Comparison of ENCODE assay signal across 11 cellular contexts in the genomic region with DNA sequence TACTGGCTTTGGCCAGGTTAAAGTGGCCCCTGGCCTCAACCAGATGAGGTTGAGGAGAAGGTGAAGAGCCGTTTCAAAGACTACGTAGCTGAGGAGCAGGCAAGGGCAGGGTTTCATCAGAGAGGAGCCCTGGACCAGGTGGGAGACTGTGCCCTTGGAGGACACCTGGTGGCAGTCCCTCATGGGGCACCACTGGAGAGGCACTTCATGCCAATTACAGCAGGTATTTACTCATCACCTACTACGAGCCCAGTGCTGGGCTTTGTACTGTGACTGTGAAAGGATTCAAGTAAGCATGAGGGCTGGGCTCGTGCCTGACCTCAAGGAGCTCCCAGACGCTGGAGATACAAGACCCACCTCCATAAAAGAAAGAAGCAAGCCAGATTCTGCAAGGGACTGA. TPM values are rescaled to one million over a fixed set of nuclear protein-coding genes. Genes with fewer than 3 reads are reported as not detected.
A peak's percentile ranks its signal among the peaks of the same experiment; 100 is the strongest.
DNase-seq lines count a peak whose midpoint lies in the region; ATAC-seq, FAIRE-seq and TF ChIP-seq lines count a peak whose summit lies in the region.
"Had no signal": no experiment of that assay in that cellular context is flagged by ENCODE, and none has a peak within 500 bp of the region (broad histone marks: within the 10 kb centered on the region; RNA-seq: fewer than 3 reads in every experiment).

No MANE protein-coding gene starts in this region.

- H2BK120ac ChIP-seq in H1 (replicated peaks; ENCODE audit: low read depth, low read length), result no peak overlapping the region

- H3K79me1 ChIP-seq in H1 (ENCODE audit: low read depth, low read length), result no peaks in the 10 kb centered on the region

- no peak overlapping the region for H2BK12ac ChIP-seq in H1 (ENCODE audit: low read depth, low read length)

- H3K4me3 ChIP-seq in SK-N-SH (ENCODE audit: low read depth in 2 of 2, low read length in 1 of 2) (no peak overlapping the region), H1 (ENCODE audit: extremely low read depth in 1 of 4, insufficient read depth in 2 of 4, low read depth in 3 of 4, low read length in 4 of 4) (no peak overlapping the region)
- H3K4me3 ChIP-seq: ascending aorta had no signal

- H3K4me3 Mint-ChIP-seq in stimulated activated effector memory CD8-positive, alpha-beta T cell treated with anti-CD3 and anti-CD28 coated beads, Interleukin-12 subunit alpha, Interleukin-12 subunit beta, amount 100 ng/mL, for 72 hours, result no peak overlapping the region

- H3K23ac ChIP-seq in H1 (ENCODE audit: insufficient read length), result no peak overlapping the region

- TF ChIP-seq EP300 in SK-N-SH (IDR thresholded peaks at IDR 0.05; ENCODE audit: borderline replicate concordance in 1 of 2, low read depth in 1 of 2, low read length in 1 of 2), result no peak
- no peak for TF ChIP-seq EP300 in H1 (IDR thresholded peaks at IDR 0.05; ENCODE audit: borderline replicate concordance in 1 of 2, low read depth in 2 of 2, low read length in 2 of 2)

- peak overlapping the region; percentile 61 for H3K27ac Mint-ChIP-seq in stimulated activated effector memory CD8-positive, alpha-beta T cell treated with anti-CD3 and anti-CD28 coated beads, Interleukin-12 subunit alpha, Interleukin-12 subunit beta, amount 100 ng/mL, for 72 hours

- no peaks in the 10 kb centered on the region for H4K20me1 ChIP-seq in SK-N-SH (ENCODE audit: insufficient read depth)
- H4K20me1 ChIP-seq in H1 (replicated peaks in 1 of 2; ENCODE audit: control insufficient read depth in 1 of 2, insufficient read depth in 2 of 2, low read length in 2 of 2), result no peaks in the 10 kb centered on the region

- H2AK5ac ChIP-seq in H1 (ENCODE audit: low read depth, low read length), result no peak overlapping the region

- peaks cover 21% of the 10 kb centered on the region for H3K36me3 Mint-ChIP-seq in stimulated activated effector memory CD8-positive, alpha-beta T cell treated with anti-CD3 and anti-CD28 coated beads, Interleukin-12 subunit alpha, Interleukin-12 subunit beta, amount 100 ng/mL, for 72 hours

- no peak overlapping the region for H3K14ac ChIP-seq in H1 (ENCODE audit: insufficient read length)

- ATAC-seq in SK-N-SH treated with all-trans-retinoic acid at 6 μM for 48 hours (no peak), HG03469 (IDR thresholded peaks at IDR 0.05; ENCODE audit: unreplicated experiment) (no peak), GM21717 (IDR thresholded peaks at IDR 0.05; ENCODE audit: unreplicated experiment) (no peak)
- ATAC-seq in stimulated activated effector memory CD8-positive, alpha-beta T cell treated with anti-CD3 and anti-CD28 coated beads, Interleukin-12 subunit alpha, Interleukin-12 subunit beta, amount 100 ng/mL, for 72 hours, result peak; percentile 91

- WGBS in SK-N-SH (ENCODE audit: low lambda C conversion rate), result 93% methylated on average over 3 of the region's 5 CpGs
- WGBS in H1 (ENCODE audit: extremely low coverage in 1 of 2, insufficient coverage in 1 of 2, insufficient read length in 1 of 2, insufficient replicate concordance in 2 of 2, low coverage in 1 of 2, low lambda C conversion rate in 2 of 2, missing lambda C conversion rate in 1 of 2), 2 experiments, result 92% methylated on average over 5 of the region's 5 CpGs; no CpG with 5 or more reads in 1 of the 2 experiments

- peaks cover 0 to 12% of the 10 kb centered on the region in 2 experiments; a peak in 1 of 4 replicates for H3K4me1 ChIP-seq in SK-N-SH (ENCODE audit: control insufficient read depth in 1 of 2, insufficient read depth in 2 of 2, low read depth in 1 of 2, low read length in 1 of 2)
- H3K4me1 ChIP-seq in H1 (replicated peaks in 1 of 4; ENCODE audit: control insufficient read depth in 3 of 4, insufficient read depth in 4 of 4, low read length in 3 of 4), result peaks cover 0 to 4% (median 0%) of the 10 kb centered on the region in 4 experiments; a peak in 4 of 7 replicates

- H3K36me3 ChIP-seq in SK-N-SH (replicated peaks in 1 of 2; ENCODE audit: control insufficient read depth in 1 of 2, insufficient read depth in 2 of 2, low read length in 1 of 2) (no peaks in the 10 kb centered on the region), H1 (ENCODE audit: control insufficient read depth in 2 of 4, insufficient read depth in 4 of 4, low read length in 3 of 4) (no peaks in the 10 kb centered on the region)

- H3K9ac ChIP-seq in SK-N-SH (no peak overlapping the region), H1 (replicated peaks in 1 of 4; ENCODE audit: extremely low read depth in 1 of 4, low read depth in 3 of 4, low read length in 3 of 4) (no peak overlapping the region)

- peaks cover 36% of the 10 kb centered on the region for H3K4me1 Mint-ChIP-seq in stimulated activated effector memory CD8-positive, alpha-beta T cell treated with anti-CD3 and anti-CD28 coated beads, Interleukin-12 subunit alpha, Interleukin-12 subunit beta, amount 100 ng/mL, for 72 hours

- no peak overlapping the region for H3K56ac ChIP-seq in H1 (replicated peaks; ENCODE audit: insufficient read length, low read depth, low read length)

- no peak overlapping the region for H4K5ac ChIP-seq in H1 (ENCODE audit: insufficient read length, low read depth, low read length)

- POLR2A ChIA-PET in SK-N-SH (lab: Yijun Ruan, JAX) (no interaction called here), H1 (lab: Charles Lee; ENCODE audit: partially characterized antibody) (interaction anchor here (1.0 kb wide), 1 partner anchor 8 kb away, joined by 4 read pairs; no protein-coding TSS in a partner anchor)

- peak; percentile 23; the same call in 1 of the 2 replicates for TF ChIP-seq CTCF in SK-N-SH (IDR thresholded peaks at IDR 0.05)
- peak in 2 of 3 experiments; percentile 37 to 39; a peak in 2 of 4 replicates for TF ChIP-seq CTCF in H1 (IDR thresholded peaks at IDR 0.05; ENCODE audit: control extremely low read depth in 1 of 3, insufficient read depth in 1 of 3, low read depth in 1 of 3, low read length in 3 of 3)

- peaks cover 4% of the 10 kb centered on the region; the same call in 1 of the 2 replicates for H3K79me2 ChIP-seq in SK-N-SH (ENCODE audit: insufficient read depth)
- no peaks in the 10 kb centered on the region for H3K79me2 ChIP-seq in H1 (ENCODE audit: control insufficient read depth in 1 of 2, insufficient read depth in 2 of 2, low read length in 2 of 2)

- no peak overlapping the region for H2BK5ac ChIP-seq in H1 (ENCODE audit: low read depth, low read length)

- TF ChIP-seq POLR2A in H1 (IDR thresholded peaks at IDR 0.05; ENCODE audit: control extremely low read depth in 1 of 2, low read depth in 2 of 2, low read length in 2 of 2), result no peak

- H3K23me2 ChIP-seq in H1 (ENCODE audit: low read depth, low read length), result no peaks in the 10 kb centered on the region

- H3K18ac ChIP-seq in H1 (ENCODE audit: extremely low read depth, low read length), result no peak overlapping the region

- H3K4ac ChIP-seq in H1 (replicated peaks; ENCODE audit: insufficient read length, low read depth, low read length), result no peak overlapping the region

- H3K27me3 ChIP-seq in SK-N-SH (ENCODE audit: insufficient read depth), result no peaks in the 10 kb centered on the region
- no peaks in the 10 kb centered on the region for H3K27me3 ChIP-seq in H1 (replicated peaks in 1 of 4; ENCODE audit: control insufficient read depth in 3 of 4, extremely low read depth in 1 of 4, insufficient read depth in 3 of 4, low read length in 3 of 4)
- H3K27me3 ChIP-seq: ascending aorta had no signal

- peaks cover 26% of the 10 kb centered on the region for H3F3A ChIP-seq in SK-N-SH (replicated peaks; ENCODE audit: insufficient read depth)

- H2AFZ ChIP-seq in SK-N-SH (ENCODE audit: low read depth) (no peak overlapping the region), H1 (ENCODE audit: low read length) (no peak overlapping the region)

- H4K8ac ChIP-seq in H1 (ENCODE audit: extremely low read depth, insufficient read depth, low read length), result no peak overlapping the region

- DNase-seq in SK-N-SH (no peak), H1 (ENCODE audit: low read depth in 1 of 2, low spot score in 2 of 2) (no peak), ureter (ENCODE audit: low spot score) (no peak)
- DNase-seq in activated CD4-positive, alpha-beta T cell treated with anti-CD3 and anti-CD28 coated beads for 1 hour, result peak; percentile 31
- peak in 1 of 2 donors; percentile 38 for DNase-seq in stimulated activated effector memory CD8-positive, alpha-beta T cell treated with anti-CD3 and anti-CD28 coated beads, Interleukin-12 subunit alpha, Interleukin-12 subunit beta, amount 100 ng/mL, for 72 hours (ENCODE audit: low spot score in 2 of 2)
- DNase-seq: NCI-H2227 treated with DMSO at 0.1 percent for 48 hours had no signal

- no peaks in the 10 kb centered on the region for H3K9me2 ChIP-seq in SK-N-SH

- no peak for FAIRE-seq in H1 (lab: Jason Lieb, UNC)
- FAIRE-seq: islet of Langerhans had no signal

- CTCF ChIA-PET in SK-N-SH (lab: Yijun Ruan, JAX) (no interaction called here), H1 (lab: Charles Lee; ENCODE audit: partially characterized antibody) (interaction anchor here (0.7 to 1.7 kb wide), 12 partner anchors 9 to 325 kb away, joined by 3 to 7 read pairs (median 4); no protein-coding TSS in a partner anchor)

- H2BK15ac ChIP-seq in H1 (ENCODE audit: low read length), result no peak overlapping the region

- H3K27ac ChIP-seq in SK-N-SH (ENCODE audit: low read depth in 2 of 2, low read length in 1 of 2), result no peak overlapping the region
- no peak overlapping the region for H3K27ac ChIP-seq in H1 (ENCODE audit: low read depth, low read length)
- H3K27ac ChIP-seq: ascending aorta had no signal

- no peak overlapping the region for H2BK20ac ChIP-seq in H1 (ENCODE audit: low read length)

- H4K91ac ChIP-seq in H1 (replicated peaks; ENCODE audit: insufficient read length, low read length), result no peak overlapping the region

- no peak overlapping the region for H3K4me2 ChIP-seq in SK-N-SH
- no peak overlapping the region for H3K4me2 ChIP-seq in H1 (ENCODE audit: insufficient read depth in 1 of 2, low read depth in 2 of 2, low read length in 2 of 2)

- H3K9me3 Mint-ChIP-seq in stimulated activated effector memory CD8-positive, alpha-beta T cell treated with anti-CD3 and anti-CD28 coated beads, Interleukin-12 subunit alpha, Interleukin-12 subunit beta, amount 100 ng/mL, for 72 hours, result no peaks in the 10 kb centered on the region

- peak; percentile 46 for TF ChIP-seq RAD21 in SK-N-SH (IDR thresholded peaks at IDR 0.05; ENCODE audit: low read length)
- peak; percentile 22 to 42; a peak in 3 of 4 replicates for TF ChIP-seq RAD21 in H1 (IDR thresholded peaks at IDR 0.05 in 1 of 2, conservative IDR thresholded peaks at IDR 0.05 in 1 of 2; ENCODE audit: low read depth in 2 of 2, low read length in 2 of 2)

- H3K9me3 ChIP-seq in SK-N-SH, result no peaks in the 10 kb centered on the region
- no peaks in the 10 kb centered on the region for H3K9me3 ChIP-seq in H1 (ENCODE audit: insufficient read depth in 2 of 2, low read depth in 1 of 2, low read length in 1 of 2)
- H3K9me3 ChIP-seq: ascending aorta had no signal

RNA-seq across cellular contexts. Expression of gene SMAD7, which starts 37.6 kb away (rescaled TPM):
- 19.1 and 20.0 TPM in 2 replicates for polyA plus RNA-seq in SK-N-SH (2012; rRNA removed)
- polyA plus RNA-seq in SK-N-SH (2012; cell fraction: cytosol; rRNA removed), result 11.3 and 14.5 TPM in 2 replicates
- 15.2 and 26.8 TPM in 2 replicates for polyA plus RNA-seq in SK-N-SH (2012; cell fraction: nucleus; rRNA removed)
- 13.8 and 15.5 TPM in 2 replicates for total RNA-seq in H1 (2021; fragmentation: NEBNext Ultra II Directional; extraction: Animal tissue kit (Norgen Biotek cat#: 25700))
- 6.5 and 6.6 TPM in 2 replicates for polyA plus RNA-seq in H1 (2011; rRNA removed)
- 6.1 TPM for polyA plus RNA-seq in H1 (2011; cell fraction: cytosol; rRNA removed)
- polyA plus RNA-seq in H1 (2011; cell fraction: nucleus; rRNA removed), result 9.4 TPM
- 3.7 to 4.5 TPM (median 4.3 TPM) in 4 replicates for polyA plus RNA-seq in H1 (2012, experiment 1 of 2)
- 4.8 TPM for polyA plus RNA-seq in H1 (2012, experiment 2 of 2)
- polyA plus RNA-seq in H1 (2013, experiment 1 of 2), result 12.4 TPM
- polyA plus RNA-seq in H1 (2013, experiment 2 of 2), result 12.0 TPM
- polyA minus RNA-seq in H1 (2011; rRNA and poly(A)+ RNA removed), result 10.3 and 13.5 TPM in 2 replicates
- polyA minus RNA-seq in H1 (2011; cell fraction: cytosol; rRNA and poly(A)+ RNA removed), result 9.7 TPM
- 9.4 TPM for polyA minus RNA-seq in H1 (2011; cell fraction: nucleus; rRNA and poly(A)+ RNA removed)
- 23.2 TPM for total RNA-seq in ureter

Comparison
In these comparisons a context has a peak if more than half of its experiments do, and no peak if none do; other contexts are left out.
1. Of the 17 proteins assayed by ChIP-seq in both H1 and SK-N-SH: peak only in H1: none; only in SK-N-SH: none; in both: CTCF and RAD21; in neither: 15.